Comparison of ENCODE assay signal across 32 cellular contexts in genomic region chr16:6031567-6031966, GRCh38.
"Had no signal": no experiment of that assay in that cellular context is flagged by ENCODE, and none has a peak within 500 bp of the region (broad histone marks: within the 10 kb centered on the region; RNA-seq: fewer than 3 reads in every experiment).

No MANE protein-coding gene starts in this region.

- H3K27me3 Mint-ChIP-seq: activated B cell treated with CpG ODN at 0.5 μM for 24 hours; activated CD8-positive, alpha-beta T cell treated with anti-CD3 and anti-CD28 coated beads for 36 hours; activated T-helper 17 cell treated with anti-CD3 and anti-CD28 coated beads, Interleukin-2, amount 50 U/mL, for 72 hours; dendritic cell treated with granulocyte-macrophage colony-stimulating factor and Interleukin-4, amounts not matched to agents 40 ng/mL and 50 ng/mL, for 4 days; effector memory CD8-positive, alpha-beta T cell; T-helper 17 cell had no signal

- H3K27ac ChIP-seq: body of pancreas, coronary artery, esophagus muscularis mucosa, foreskin keratinocyte, gastrocnemius medialis, WERI-Rb-1 had no signal

- H3K9me3 Mint-ChIP-seq: activated CD8-positive, alpha-beta T cell treated with anti-CD3 and anti-CD28 coated beads for 36 hours; dendritic cell treated with granulocyte-macrophage colony-stimulating factor and Interleukin-4, amounts not matched to agents 40 ng/mL and 50 ng/mL, for 4 days had no signal

- H3K4me1 Mint-ChIP-seq: activated B cell treated with CpG ODN at 0.5 μM for 24 hours; activated T-helper 17 cell treated with anti-CD3 and anti-CD28 coated beads, Interleukin-2, amount 50 U/mL, for 72 hours; T-helper 17 cell had no signal

- H3K27ac Mint-ChIP-seq: activated B cell treated with CpG ODN at 0.5 μM for 24 hours; activated CD8-positive, alpha-beta T cell treated with anti-CD3 and anti-CD28 coated beads for 36 hours; activated naive CD8-positive, alpha-beta T cell; activated T-helper 17 cell treated with anti-CD3 and anti-CD28 coated beads, Interleukin-2, amount 50 U/mL, for 72 hours; dendritic cell treated with granulocyte-macrophage colony-stimulating factor and Interleukin-4, amounts not matched to agents 40 ng/mL and 50 ng/mL, for 4 days; effector memory CD8-positive, alpha-beta T cell; T-helper 17 cell; T-helper 2 cell treated with Interferon-gamma antibody and Interleukin-4, amounts not matched to agents 5 μg/mL and 100 μg/mL, for 36 hours had no signal

- H3K36me3 ChIP-seq: esophagus muscularis mucosa, gastrocnemius medialis, WERI-Rb-1 had no signal

- DNase-seq: activated B cell treated with CpG ODN at 0.5 μM for 24 hours; activated CD4-positive, alpha-beta T cell treated with anti-CD3 and anti-CD28 coated beads for 48 hours; activated CD4-positive, alpha-beta T cell treated with anti-CD3 and anti-CD28 coated beads, Interleukin-2, amount 50 U/mL, for 1 hour; activated CD4-positive, alpha-beta T cell treated with anti-CD3 and anti-CD28 coated beads, Interleukin-2, amount 50 U/mL, for 48 hours; activated CD8-positive, alpha-beta memory T cell treated with anti-CD3 and anti-CD28 coated beads for 24 hours; activated CD8-positive, alpha-beta T cell treated with anti-CD3 and anti-CD28 coated beads for 36 hours; activated effector memory CD4-positive, alpha-beta T cell treated with Interleukin-2 at 50 U/mL for 16 hours; activated gamma-delta T cell treated with Interleukin-2 at 50 U/mL for 16 hours; activated naive CD4-positive, alpha-beta T cell treated with anti-CD3 and anti-CD28 coated beads, Interleukin-2, amount 50 U/mL, for 16 hours; activated naive CD4-positive, alpha-beta T cell treated with Interleukin-2 at 50 U/mL for 16 hours; activated T-cell treated with anti-CD3 and anti-CD28 coated beads, Interleukin-2, amount 50 U/mL, for 4 hours; amniotic stem cell; aorta; body of pancreas; central memory CD4-positive, alpha-beta T cell; effector CD4-positive, alpha-beta T cell; effector memory CD8-positive, alpha-beta T cell; erythroblast; foreskin keratinocyte; gastrocnemius medialis; glutamatergic neuron; T-helper 1 cell; T-helper 17 cell; T1000; WERI-Rb-1 had no signal

- H3K36me3 Mint-ChIP-seq: activated naive CD8-positive, alpha-beta T cell had no signal

- H3K4me3 Mint-ChIP-seq: activated B cell treated with CpG ODN at 0.5 μM for 24 hours; activated CD8-positive, alpha-beta T cell treated with anti-CD3 and anti-CD28 coated beads for 36 hours; activated naive CD8-positive, alpha-beta T cell; activated T-cell treated with anti-CD3 and anti-CD28 coated beads, Interleukin-2, amount 50 U/mL, for 4 hours; activated T-helper 17 cell treated with anti-CD3 and anti-CD28 coated beads, Interleukin-2, amount 50 U/mL, for 72 hours; dendritic cell treated with granulocyte-macrophage colony-stimulating factor and Interleukin-4, amounts not matched to agents 40 ng/mL and 50 ng/mL, for 4 days; effector memory CD8-positive, alpha-beta T cell; T-helper 17 cell; T-helper 2 cell treated with Interferon-gamma antibody and Interleukin-4, amounts not matched to agents 5 μg/mL and 100 μg/mL, for 36 hours had no signal

- H3K27me3 ChIP-seq: body of pancreas, esophagus muscularis mucosa, foreskin keratinocyte, gastrocnemius medialis had no signal

- H3K4me1 ChIP-seq: body of pancreas, esophagus muscularis mucosa, foreskin keratinocyte, gastrocnemius medialis had no signal

- H3K4me3 ChIP-seq: body of pancreas, coronary artery, esophagus muscularis mucosa, gastrocnemius medialis had no signal

- H3K9me3 ChIP-seq: body of pancreas, gastrocnemius medialis had no signal

- ATAC-seq: activated CD4-positive, CD25-positive, alpha-beta regulatory T cell treated with anti-CD3 and anti-CD28 coated beads, Interleukin-2, amount 50 U/mL, for 24 hours; activated CD8-positive, alpha-beta T cell treated with anti-CD3 and anti-CD28 coated beads for 36 hours; activated T-cell treated with anti-CD3 and anti-CD28 coated beads, Interleukin-2, amount 50 U/mL, for 4 hours; activated T-helper 17 cell treated with anti-CD3 and anti-CD28 coated beads, Interleukin-2, amount 50 U/mL, for 72 hours; body of pancreas; effector memory CD8-positive, alpha-beta T cell; foreskin keratinocyte; gastrocnemius medialis; T-helper 17 cell had no signal
